In the genomic region with DNA sequence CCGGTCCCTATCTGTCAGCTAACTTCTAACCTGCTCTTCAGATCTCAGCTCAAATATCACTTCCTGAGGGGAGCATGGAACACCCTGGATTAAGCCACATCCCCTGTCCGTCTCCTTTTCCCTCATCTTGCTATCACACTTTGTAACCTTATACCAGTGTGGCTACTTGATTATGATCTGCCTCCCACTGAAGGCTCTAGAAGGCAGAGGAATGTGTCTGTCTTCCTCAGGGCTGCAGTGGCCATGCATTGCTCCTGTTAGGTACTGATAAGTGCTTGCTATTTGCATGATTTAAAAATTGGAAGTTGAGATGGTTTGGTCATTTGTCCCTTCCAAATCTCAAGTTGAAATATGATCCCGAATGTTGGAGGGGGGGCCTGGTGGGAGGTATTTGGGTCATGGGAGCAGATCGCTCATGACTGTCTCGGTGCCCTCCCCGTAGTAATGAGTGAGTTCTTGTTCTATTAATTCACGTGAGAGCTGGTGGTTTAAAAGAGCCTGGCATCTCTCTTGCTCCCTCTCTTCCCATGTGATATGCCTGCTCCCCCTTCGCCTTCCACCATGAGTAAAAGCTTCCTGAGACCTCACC, we compare ENCODE assay signal across 19 cellular contexts.
DNase-seq lines count a peak whose midpoint lies in the region; ATAC-seq and TF ChIP-seq lines count a peak whose summit lies in the region.
"Had no signal": no experiment of that assay in that cellular context is flagged by ENCODE, and none has a peak within 500 bp of the region (broad histone marks: within the 10 kb centered on the region; RNA-seq: fewer than 3 reads in every experiment).

No MANE protein-coding gene starts in this region.

- H3K27me3 ChIP-seq in BLaER1, result no peaks in the 10 kb centered on the region
- H3K27me3 ChIP-seq: BE2C had no signal

- H3K9me3 Mint-ChIP-seq in activated T-helper 2 cell treated with anti-CD3 and anti-CD28 coated beads, Interferon-gamma antibody, Interleukin-2, Interleukin-4, amounts not matched to agents 10 μg/mL and 5 μg/mL and 100 μg/mL, durations not matched to agents 14 hours and 24 hours and 36 hours, result peaks cover 12% of the 10 kb centered on the region

- intact Hi-C loops in activated T-helper 2 cell treated with anti-CD3 and anti-CD28 coated beads, Interferon-gamma antibody, Interleukin-2, Interleukin-4, amounts not matched to agents 10 μg/mL and 5 μg/mL and 100 μg/mL, durations not matched to agents 14 hours and 24 hours and 36 hours (cut with micrococcal nuclease), result no loop called here

- H3K9ac ChIP-seq in BLaER1, result no peak overlapping the region

- H3K4me3 Mint-ChIP-seq in activated T-helper 2 cell treated with anti-CD3 and anti-CD28 coated beads, Interferon-gamma antibody, Interleukin-2, Interleukin-4, amounts not matched to agents 10 μg/mL and 5 μg/mL and 100 μg/mL, durations not matched to agents 14 hours and 24 hours and 36 hours (ENCODE audit: low read depth), result no peak overlapping the region
- H3K4me3 Mint-ChIP-seq: CD4-positive, alpha-beta memory T cell had no signal

- no peak for ATAC-seq in omental fat pad (ENCODE audit: low FRiP score)
- ATAC-seq: HepG2 had no signal

- H3K4me1 Mint-ChIP-seq in activated T-helper 2 cell treated with anti-CD3 and anti-CD28 coated beads, Interferon-gamma antibody, Interleukin-2, Interleukin-4, amounts not matched to agents 10 μg/mL and 5 μg/mL and 100 μg/mL, durations not matched to agents 14 hours and 24 hours and 36 hours (ENCODE audit: low read depth), result no peaks in the 10 kb centered on the region
- H3K4me1 Mint-ChIP-seq: CD4-positive, alpha-beta memory T cell had no signal

- no peaks in the 10 kb centered on the region for H3K27me3 Mint-ChIP-seq in activated T-helper 2 cell treated with anti-CD3 and anti-CD28 coated beads, Interferon-gamma antibody, Interleukin-2, Interleukin-4, amounts not matched to agents 10 μg/mL and 5 μg/mL and 100 μg/mL, durations not matched to agents 14 hours and 24 hours and 36 hours (ENCODE audit: low read depth)
- H3K27me3 Mint-ChIP-seq: CD4-positive, alpha-beta memory T cell had no signal

- peak overlapping the region; percentile 42; the same call in 1 of the 2 replicates for H3K4me2 ChIP-seq in BLaER1

- H3K4me1 ChIP-seq in BLaER1, result peaks cover 57% of the 10 kb centered on the region

- H3K27ac ChIP-seq in BLaER1, result no peak overlapping the region
- H3K27ac ChIP-seq: SK-N-MC had no signal

- peaks cover 11% of the 10 kb centered on the region for H3K9me3 ChIP-seq in BLaER1

- DNase-seq in M059J (ENCODE audit: low read depth), result peak; percentile 41
- peak; percentile 40 for DNase-seq in UCSD-AML1 (lab: John Stamatoyannopoulos, UW; ENCODE audit: unreplicated experiment)
- DNase-seq in left kidney (ENCODE audit: low read depth, low spot score), result peak; percentile 88
- DNase-seq in omental fat pad (ENCODE audit: low spot score), result no peak
- no peak for DNase-seq in GF-D8 (lab: John Stamatoyannopoulos, UW)
- no peak for DNase-seq in activated T-helper 2 cell treated with anti-CD3 and anti-CD28 coated beads, Interferon-gamma antibody, Interleukin-2, Interleukin-4, amounts not matched to agents 10 μg/mL and 5 μg/mL and 100 μg/mL, durations not matched to agents 14 hours and 24 hours and 36 hours (ENCODE audit: low spot score)
- no peak for DNase-seq in A172 (ENCODE audit: low spot score)
- DNase-seq: BE2C; Calu3; CD4-positive, alpha-beta memory T cell; DMS53; KG1; NCI-H1417; NCI-H187; NCI-H2107; NCI-H524 treated with DMSO at 0.1 percent for 48 hours had no signal

- H3K36me3 ChIP-seq in BLaER1, result no peaks in the 10 kb centered on the region

- no peaks in the 10 kb centered on the region for H3K36me3 Mint-ChIP-seq in activated T-helper 2 cell treated with anti-CD3 and anti-CD28 coated beads, Interferon-gamma antibody, Interleukin-2, Interleukin-4, amounts not matched to agents 10 μg/mL and 5 μg/mL and 100 μg/mL, durations not matched to agents 14 hours and 24 hours and 36 hours (ENCODE audit: low read depth)
- H3K36me3 Mint-ChIP-seq: CD4-positive, alpha-beta memory T cell had no signal

- no peaks in the 10 kb centered on the region for H4K20me1 ChIP-seq in BLaER1

- no peak for TF ChIP-seq CTCF in omental fat pad (IDR thresholded peaks at IDR 0.05)

- no peak overlapping the region for H3K27ac Mint-ChIP-seq in activated T-helper 2 cell treated with anti-CD3 and anti-CD28 coated beads, Interferon-gamma antibody, Interleukin-2, Interleukin-4, amounts not matched to agents 10 μg/mL and 5 μg/mL and 100 μg/mL, durations not matched to agents 14 hours and 24 hours and 36 hours
- H3K27ac Mint-ChIP-seq: CD4-positive, alpha-beta memory T cell had no signal

- H3K4me3 ChIP-seq in BLaER1, result no peak overlapping the region
- H3K4me3 ChIP-seq: SK-N-MC had no signal

Comparison
In these comparisons a context has a peak if more than half of its experiments do, and no peak if none do; other contexts are left out.
1. DNase-seq: peak in M059J (single experiment), UCSD-AML1 (single experiment) and left kidney (single experiment); none in omental fat pad (single experiment), GF-D8 (single experiment), activated T-helper 2 cell treated with anti-CD3 and anti-CD28 coated beads, Interferon-gamma antibody, Interleukin-2, Interleukin-4, amounts not matched to agents 10 μg/mL and 5 μg/mL and 100 μg/mL, durations not matched to agents 14 hours and 24 hours and 36 hours (single experiment) and A172 (single experiment).